13 cellular contexts compared by ENCODE assay signal in genomic region chr15:36498401-36498800, GRCh38.
DNase-seq lines count a peak whose midpoint lies in the region; ATAC-seq, FAIRE-seq and TF ChIP-seq lines count a peak whose summit lies in the region.
"Had no signal": no experiment of that assay in that cellular context is flagged by ENCODE, and none has a peak within 500 bp of the region (broad histone marks: within the 10 kb centered on the region; RNA-seq: fewer than 3 reads in every experiment).

No MANE protein-coding gene starts in this region.

- no peak for FAIRE-seq in bronchial epithelial cell (lab: Jason Lieb, UNC)

- no peak overlapping the region for H3K4me2 ChIP-seq in PC-9

- BruUV-seq in PC-9 (replicated peaks; lab: Mats Ljungman, UMichigan) = no TSS peak

- intact Hi-C loops in PC-9 (cut with micrococcal nuclease; ENCODE audit: unreplicated experiment) = no loop called here
- intact Hi-C loops in dorsolateral prefrontal cortex (cut with DNase I) = loop anchor here in 1 of 2 donors (10.0 kb wide), 2 partner anchors 606 to 636 kb away; partner anchors contain the start of gene MEIS2
- intact Hi-C loops in left colon (cut with DNase I, micrococcal nuclease) = no loop called here

- H3F3A ChIP-seq in PC-9 (ENCODE audit: insufficient read depth, low read depth) = no peaks in the 10 kb centered on the region

- H3K9me3 ChIP-seq in PC-9 (ENCODE audit: insufficient read depth, low read depth) = peaks cover 6% of the 10 kb centered on the region
- H3K9me3 ChIP-seq in muscle layer of duodenum (ENCODE audit: control insufficient read depth in 1 of 2, low read length in 2 of 2) = no peaks in the 10 kb centered on the region
- H3K9me3 ChIP-seq in thoracic aorta = no peaks in the 10 kb centered on the region
- H3K9me3 ChIP-seq: HAP-1, SJSA1 had no signal

- no peaks in the 10 kb centered on the region for H3K79me2 ChIP-seq in PC-9 (ENCODE audit: low read depth)

- CTCF ChIA-PET in PC-9 (lab: Charles Lee) = no interaction called here

- DNase-seq in PC-9 (no peak), bronchial epithelial cell (ENCODE audit: low read depth) (no peak), thoracic aorta (ENCODE audit: low spot score) (no peak), dorsolateral prefrontal cortex (no peak), left colon (no peak)
- DNase-seq: CD4-positive, alpha-beta T cell; DMS79; NCI-H187 treated with DMSO at 0.1 percent for 48 hours; NCI-H446 treated with DMSO at 0.1 percent for 48 hours had no signal

- H3K27ac ChIP-seq in PC-9 = no peak overlapping the region
- peak overlapping the region; percentile 42 for H3K27ac ChIP-seq in muscle layer of duodenum (ENCODE audit: low read length)
- H3K27ac ChIP-seq in thoracic aorta = no peak overlapping the region
- peak overlapping the region in 1 of 59 donors; percentile 27 for H3K27ac ChIP-seq in dorsolateral prefrontal cortex
- H3K27ac ChIP-seq: SJSA1 had no signal

- 0 out of 2 replicates have a peak overlapping the region, but pooled peaks have one; percentile 13 for H2AFZ ChIP-seq in PC-9

- no peak for TF ChIP-seq CTCF in PC-9 (conservative IDR thresholded peaks at IDR 0.05)
- TF ChIP-seq CTCF in bronchial epithelial cell (IDR thresholded peaks at IDR 0.05; ENCODE audit: insufficient read depth, low read length, severe bottlenecking) = no peak
- no peak for TF ChIP-seq CTCF in thoracic aorta (IDR thresholded peaks at IDR 0.05)
- no peak for TF ChIP-seq CTCF in dorsolateral prefrontal cortex (IDR thresholded peaks at IDR 0.05 in 54 of 56, conservative IDR thresholded peaks at IDR 0.05 in 2 of 56; ENCODE audit: low read depth in 1 of 56, partially characterized antibody in 56 of 56)

- H3K4me1 ChIP-seq in PC-9 (replicated peaks; ENCODE audit: insufficient read depth) (no peaks in the 10 kb centered on the region), muscle layer of duodenum (ENCODE audit: control insufficient read depth in 1 of 2, insufficient read depth in 2 of 2, low read length in 2 of 2) (peaks cover 4 to 14% of the 10 kb centered on the region in 2 donors), thoracic aorta (ENCODE audit: control insufficient read depth in 1 of 2, low read depth in 2 of 2) (peaks cover 9 to 35% of the 10 kb centered on the region in 2 donors)
- H3K4me1 ChIP-seq: SJSA1 had no signal

- POLR2A ChIA-PET in PC-9 (lab: Charles Lee; ENCODE audit: unreplicated experiment) = no interaction called here

- no peaks in the 10 kb centered on the region for H4K20me1 ChIP-seq in PC-9 (ENCODE audit: insufficient read depth)

- H3K27me3 ChIP-seq in PC-9 (ENCODE audit: insufficient read depth, low read depth) = no peaks in the 10 kb centered on the region
- no peaks in the 10 kb centered on the region for H3K27me3 ChIP-seq in bronchial epithelial cell (ENCODE audit: control insufficient read depth, insufficient read depth, low read length)
- H3K27me3 ChIP-seq in muscle layer of duodenum (ENCODE audit: low read depth, low read length) = no peaks in the 10 kb centered on the region
- H3K27me3 ChIP-seq in thoracic aorta (replicated peaks; ENCODE audit: insufficient read depth) = no peaks in the 10 kb centered on the region
- peaks cover 0 to 3% (median 0%) of the 10 kb centered on the region in 45 donors for H3K27me3 ChIP-seq in dorsolateral prefrontal cortex
- H3K27me3 ChIP-seq: SJSA1 had no signal

- H3K36me3 ChIP-seq in PC-9 (ENCODE audit: low read depth) = no peaks in the 10 kb centered on the region
- no peaks in the 10 kb centered on the region for H3K36me3 ChIP-seq in bronchial epithelial cell (ENCODE audit: control insufficient read depth, insufficient read depth, low read length)
- no peaks in the 10 kb centered on the region for H3K36me3 ChIP-seq in muscle layer of duodenum (ENCODE audit: control insufficient read depth in 1 of 2, insufficient read depth in 2 of 2, low read length in 2 of 2)
- H3K36me3 ChIP-seq in thoracic aorta = no peaks in the 10 kb centered on the region
- H3K36me3 ChIP-seq: HAP-1, SJSA1 had no signal

- ATAC-seq in thoracic aorta (ENCODE audit: insufficient number of reproducible peaks, low FRiP score, low read depth) = no peak
- no peak for ATAC-seq in GM21381 (IDR thresholded peaks at IDR 0.05; ENCODE audit: unreplicated experiment)
- ATAC-seq in left colon = no peak

- H3K9me2 ChIP-seq in PC-9 (ENCODE audit: insufficient read depth) = no peaks in the 10 kb centered on the region

- no peak overlapping the region for H3K4me3 ChIP-seq in PC-9
- peak overlapping the region; percentile 5 for H3K4me3 ChIP-seq in bronchial epithelial cell (ENCODE audit: low read depth, low read length)
- H3K4me3 ChIP-seq in muscle layer of duodenum (ENCODE audit: low read depth in 1 of 2, low read length in 2 of 2) = peak overlapping the region; percentile 7 to 9
- peak overlapping the region; percentile 21 for H3K4me3 ChIP-seq in thoracic aorta
- H3K4me3 ChIP-seq in dorsolateral prefrontal cortex = peak overlapping the region in 12 of 59 donors; percentile 1 to 20 (median 6)
- H3K4me3 ChIP-seq: HAP-1, SJSA1 had no signal
